Comparison of ENCODE assay signal across 25 cellular contexts in genomic region chr20:3243718-3244358, GRCh38. TPM values are rescaled to one million over a fixed set of nuclear protein-coding genes. Genes with fewer than 3 reads are reported as not detected.
"Had no signal": no experiment of that assay in that cellular context is flagged by ENCODE, and none has a peak within 500 bp of the region (broad histone marks: within the 10 kb centered on the region; RNA-seq: fewer than 3 reads in every experiment).

No MANE protein-coding gene starts in this region.

- H3K4me3 ChIP-seq: colonic mucosa, pancreas, spleen, tibial nerve, upper lobe of right lung, vagina had no signal

- DNase-seq: colonic mucosa; dermis blood vessel endothelial cell; endodermal cell; erythroblast; foreskin keratinocyte; head of caudate nucleus; hypothalamus; kidney glomerular epithelial cell; mammary epithelial cell; naive thymus-derived CD4-positive, alpha-beta T cell; nephron progenitor cell; spleen; stimulated activated CD4-positive, alpha-beta T cell treated with anti-CD3 and anti-CD28 coated beads, Interleukin-15, amount 100 ng/mL, for 24 hours; stimulated activated CD4-positive, alpha-beta T cell treated with anti-CD3 and anti-CD28 coated beads, Interleukin-1b, Interleukin-23, amount 100 ng/mL, for 48 hours; stimulated activated CD4-positive, alpha-beta T cell treated with anti-CD3 and anti-CD28 coated beads, Interleukin-4, amount 100 ng/mL, for 24 hours had no signal

- H3K27ac ChIP-seq: colonic mucosa, foreskin keratinocyte, pancreas, spleen, tibial nerve, upper lobe of right lung, vagina had no signal

- H3K4me1 Mint-ChIP-seq: endodermal cell had no signal

- H3K9me3 ChIP-seq: colonic mucosa, pancreas, spleen, tibial nerve, upper lobe of right lung, vagina had no signal

- H3K9me3 Mint-ChIP-seq: endodermal cell; naive thymus-derived CD4-positive, alpha-beta T cell; stimulated activated memory B cell treated with anti-CD40 and anti-IgM and Interleukin-4, amounts not matched to agents 10 μg/mL and 1 μg/mL and 100 μg/mL, for 72 hours; stimulated activated naive CD8-positive, alpha-beta T cell treated with anti-CD3 and anti-CD28 coated beads, Interleukin-15, Interleukin-2, amounts not matched to agents 100 ng/mL and 50 ng/mL, for 24 hours had no signal

- ATAC-seq: foreskin keratinocyte; naive thymus-derived CD4-positive, alpha-beta T cell; pancreas; right cardiac atrium; stimulated activated memory B cell treated with anti-CD40 and anti-IgM and Interleukin-4, amounts not matched to agents 10 μg/mL and 1 μg/mL and 100 μg/mL, for 72 hours; upper lobe of right lung had no signal

- H3K27me3 ChIP-seq: pancreas, vagina had no signal

- H3K4me1 ChIP-seq: foreskin keratinocyte, pancreas had no signal

- H3K36me3 ChIP-seq: colonic mucosa, pancreas, spleen, tibial nerve, upper lobe of right lung, vagina had no signal

- H3K27ac Mint-ChIP-seq: endodermal cell; naive thymus-derived CD4-positive, alpha-beta T cell; nephron progenitor cell; progenitor cell of endocrine pancreas; stimulated activated memory B cell treated with anti-CD40 and anti-IgM and Interleukin-4, amounts not matched to agents 10 μg/mL and 1 μg/mL and 100 μg/mL, for 72 hours; stimulated activated naive CD8-positive, alpha-beta T cell treated with anti-CD3 and anti-CD28 coated beads, Interleukin-15, Interleukin-2, amounts not matched to agents 100 ng/mL and 50 ng/mL, for 24 hours had no signal

- H3K36me3 Mint-ChIP-seq: naive thymus-derived CD4-positive, alpha-beta T cell; stimulated activated memory B cell treated with anti-CD40 and anti-IgM and Interleukin-4, amounts not matched to agents 10 μg/mL and 1 μg/mL and 100 μg/mL, for 72 hours had no signal

- FAIRE-seq: endothelial cell of umbilical vein, islet of Langerhans, pancreas had no signal

- H3K4me3 Mint-ChIP-seq: endodermal cell; nephron progenitor cell; stimulated activated memory B cell treated with anti-CD40 and anti-IgM and Interleukin-4, amounts not matched to agents 10 μg/mL and 1 μg/mL and 100 μg/mL, for 72 hours; stimulated activated naive CD8-positive, alpha-beta T cell treated with anti-CD3 and anti-CD28 coated beads, Interleukin-15, Interleukin-2, amounts not matched to agents 100 ng/mL and 50 ng/mL, for 24 hours had no signal

RNA-seq across cellular contexts. Expression of gene SLC4A11, which starts 4.8 kb away (rescaled TPM):
- polyA plus RNA-seq: naive thymus-derived CD4-positive, alpha-beta T cell had no signal
